8 cellular contexts compared by ENCODE assay signal in the genomic region with DNA sequence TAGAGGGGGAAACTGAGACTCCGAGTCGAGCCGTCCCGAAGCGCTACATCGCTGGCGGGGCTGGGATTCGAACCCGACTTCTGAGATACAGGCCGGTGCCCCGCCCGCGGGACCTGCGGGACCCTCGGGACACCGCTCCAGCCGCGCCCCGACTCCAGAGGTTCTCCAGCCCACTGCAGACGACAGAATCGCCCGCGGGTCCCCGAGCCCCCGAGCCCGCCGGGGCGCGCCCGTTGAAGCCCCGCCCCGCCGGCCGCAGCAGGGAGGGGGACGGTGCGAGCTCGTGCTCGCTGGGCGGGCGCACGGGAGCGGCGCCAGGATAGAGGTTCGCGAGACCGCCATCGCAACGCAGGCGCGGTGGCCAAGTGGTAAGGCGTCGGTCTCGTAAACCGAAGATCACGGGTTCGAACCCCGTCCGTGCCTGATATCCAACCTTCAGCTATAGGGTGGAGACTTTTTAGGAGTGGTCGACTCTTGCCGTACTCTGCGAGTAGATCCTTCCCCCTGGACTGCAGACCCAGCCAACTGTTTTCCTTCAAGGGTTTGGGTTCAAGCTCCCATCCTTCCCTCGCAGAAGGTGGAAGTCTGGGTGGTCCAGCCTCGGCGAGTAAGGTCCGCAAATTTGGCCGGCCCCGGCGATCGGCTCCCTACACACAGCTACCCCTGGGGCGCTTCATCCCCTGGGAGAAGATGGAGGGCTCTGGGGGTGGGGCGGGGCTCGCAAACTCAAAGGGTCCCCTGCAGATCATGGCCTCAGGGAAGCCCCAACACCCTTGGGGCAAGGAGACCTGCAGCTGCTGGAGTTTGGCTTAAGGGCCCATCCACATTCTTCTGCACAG.
DNase-seq lines count a peak whose midpoint lies in the region; ATAC-seq, FAIRE-seq and TF ChIP-seq lines count a peak whose summit lies in the region.

No MANE protein-coding gene starts in this region.

- peak overlapping the region; percentile 74 to 92 (median 84) for H3K4me3 ChIP-seq in upper lobe of left lung

- peak in 1 of 6 experiments; percentile 6 for TF ChIP-seq CTCF in upper lobe of left lung (IDR thresholded peaks at IDR 0.05)

- CTCF ChIA-PET in T-cell (lab: Charles Lee): interaction anchor here (0.5 to 1.5 kb wide), 5 partner anchors 10 to 366 kb away, joined by 3 to 10 read pairs (median 4); a partner anchor contains a TSS

- peaks cover 6 to 20% (median 13%) of the 10 kb centered on the region in 4 donors for H3K9me3 ChIP-seq in upper lobe of left lung

- peaks cover 16 to 24% (median 23%) of the 10 kb centered on the region in 3 donors for H3K4me1 Mint-ChIP-seq in T-cell

- no peak for TF ChIP-seq POLR2A in GM12891 (IDR thresholded peaks at IDR 0.05; ENCODE audit: low read depth, low read length)
- peak in 2 of 4 donors; percentile 18 to 71 for TF ChIP-seq POLR2A in upper lobe of left lung (IDR thresholded peaks at IDR 0.05)

- no peaks in the 10 kb centered on the region for H3K36me3 ChIP-seq in upper lobe of left lung

- peak overlapping the region; percentile 89 to 93 (median 92) for H3K4me3 Mint-ChIP-seq in T-cell

- ATAC-seq in HG02840 (IDR thresholded peaks at IDR 0.05; ENCODE audit: low FRiP score, unreplicated experiment) (peak; percentile 81), T-cell (replicated peaks in 1 of 4) (peak; percentile 81 to 87 (median 84)), left cardiac atrium (peak; percentile 94 to 95), upper lobe of left lung (ENCODE audit: low FRiP score in 2 of 2) (peak; percentile 92 to 94)

- no peaks in the 10 kb centered on the region for H3K27me3 Mint-ChIP-seq in T-cell

- POLR2A ChIA-PET in T-cell (lab: Charles Lee): interaction anchor here in 1 of 2 donors (0.6 kb wide), 1 partner anchor 366 kb away, joined by 3 read pairs; a partner anchor contains a TSS

- intact Hi-C loops in left cardiac atrium (cut with DNase I) (loop anchor here in 1 of 2 donors (5.0 kb wide), 1 partner anchor 363 kb away; a partner anchor contains a TSS), posterior vena cava (cut with DNase I) (no loop called here)

- peaks cover 15 to 21% (median 17%) of the 10 kb centered on the region in 4 donors for H3K4me1 ChIP-seq in upper lobe of left lung

- TF ChIP-seq EP300 in upper lobe of left lung (IDR thresholded peaks at IDR 0.05): no peak

- no peaks in the 10 kb centered on the region for H3K27me3 ChIP-seq in upper lobe of left lung

- DNase-seq in GM12891 (ENCODE audit: insufficient read length, low spot score) (peak; percentile 78), NCI-H146 (lab: John Stamatoyannopoulos, UW) (peak; percentile 98), T-cell (peak; percentile 84 to 98 (median 93)), amniotic epithelial cell (ENCODE audit: low read depth) (peak; percentile 95), left cardiac atrium (peak; percentile 93), posterior vena cava (ENCODE audit: low spot score) (peak; percentile 97), upper lobe of left lung (peak; percentile 91 to 100)

- H3K27ac Mint-ChIP-seq in T-cell: peak overlapping the region; percentile 89 to 94

- FAIRE-seq in GM12891 (lab: Jason Lieb, UNC): peak; percentile 98

- peaks cover 5 to 14% (median 14%) of the 10 kb centered on the region in 3 donors for H3K9me3 Mint-ChIP-seq in T-cell

- H3K36me3 Mint-ChIP-seq in T-cell: peaks cover 3% of the 10 kb centered on the region

- H3K27ac ChIP-seq in upper lobe of left lung: peak overlapping the region; percentile 59 to 93 (median 82)

- WGBS in upper lobe of left lung, 2 donors: 2% methylated on average over 41 of the region's 72 CpGs; no CpG with 5 or more reads in 1 of the 2 donors

TF ChIP-seq in GM12891, 5 proteins besides CTCF, POLR2A, EP300 and RAD21:
- no peak for TF ChIP-seq SPI1 (IDR thresholded peaks at IDR 0.05; ENCODE audit: low read depth, low read length)

Comparison
In these comparisons a context has a peak if more than half of its experiments do, and no peak if none do; other contexts are left out.
1. Peak in every context shown above with its lines: DNase-seq, ATAC-seq, H3K4me3 ChIP-seq and H3K27ac ChIP-seq.